8 cellular contexts compared by ENCODE assay signal in genomic region chr3:165854696-165855095, GRCh38. TPM values are rescaled to one million over a fixed set of nuclear protein-coding genes. Genes with fewer than 3 reads are reported as not detected.
DNase-seq lines count a peak whose midpoint lies in the region; ATAC-seq, FAIRE-seq and TF ChIP-seq lines count a peak whose summit lies in the region.

No MANE protein-coding gene starts in this region.

- no peaks in the 10 kb centered on the region for H3K4me1 Mint-ChIP-seq in activated T-helper 17 cell treated with anti-CD3 and anti-CD28 coated beads, Interleukin-2, amount 50 U/mL, for 72 hours

- no peaks in the 10 kb centered on the region for H3K27me3 Mint-ChIP-seq in activated T-helper 17 cell treated with anti-CD3 and anti-CD28 coated beads, Interleukin-2, amount 50 U/mL, for 72 hours

- no peak overlapping the region for H3K4me3 Mint-ChIP-seq in activated T-helper 17 cell treated with anti-CD3 and anti-CD28 coated beads, Interleukin-2, amount 50 U/mL, for 72 hours

- peak; percentile 69 for ATAC-seq in HG03565 (IDR thresholded peaks at IDR 0.05; ENCODE audit: unreplicated experiment)
- peak; percentile 54; the same call in 2 of the 3 replicates for ATAC-seq in SK-N-SH treated with all-trans-retinoic acid at 6 μM for 48 hours
- ATAC-seq in HG02763 (IDR thresholded peaks at IDR 0.05; ENCODE audit: unreplicated experiment) = no peak
- ATAC-seq in HG02870 (IDR thresholded peaks at IDR 0.05; ENCODE audit: unreplicated experiment) = no peak
- ATAC-seq in activated T-helper 17 cell treated with anti-CD3 and anti-CD28 coated beads, Interleukin-2, amount 50 U/mL, for 72 hours (replicated peaks) = no peak

- no peak overlapping the region for H3K27ac Mint-ChIP-seq in activated T-helper 17 cell treated with anti-CD3 and anti-CD28 coated beads, Interleukin-2, amount 50 U/mL, for 72 hours

- FAIRE-seq in GM12892 (lab: Jason Lieb, UNC) = peak; percentile 78

- no peaks in the 10 kb centered on the region for H3K36me3 Mint-ChIP-seq in activated T-helper 17 cell treated with anti-CD3 and anti-CD28 coated beads, Interleukin-2, amount 50 U/mL, for 72 hours (ENCODE audit: low read depth)

- H3K9me3 Mint-ChIP-seq in activated T-helper 17 cell treated with anti-CD3 and anti-CD28 coated beads, Interleukin-2, amount 50 U/mL, for 72 hours = no peaks in the 10 kb centered on the region

- DNase-seq in GM12892 (ENCODE audit: insufficient read length) (no peak), iris pigment epithelial cell (ENCODE audit: low read depth) (peak; percentile 3), DMS79 (lab: John Stamatoyannopoulos, UW) (no peak)

- TF ChIP-seq POLR2A in GM12892 (IDR thresholded peaks at IDR 0.05; ENCODE audit: low read depth, low read length) = no peak

TF ChIP-seq in SK-N-SH treated with all-trans-retinoic acid at 6 μM for 48 hours, 23 proteins besides CTCF, POLR2A, EP300 and RAD21:
- TF ChIP-seq ZNF70 (CRISPR knock-in tag; IDR thresholded peaks at IDR 0.05) = no peak
- no peak for TF ChIP-seq CSDC2 (CRISPR knock-in tag; IDR thresholded peaks at IDR 0.05)
- TF ChIP-seq, protein P1, sequence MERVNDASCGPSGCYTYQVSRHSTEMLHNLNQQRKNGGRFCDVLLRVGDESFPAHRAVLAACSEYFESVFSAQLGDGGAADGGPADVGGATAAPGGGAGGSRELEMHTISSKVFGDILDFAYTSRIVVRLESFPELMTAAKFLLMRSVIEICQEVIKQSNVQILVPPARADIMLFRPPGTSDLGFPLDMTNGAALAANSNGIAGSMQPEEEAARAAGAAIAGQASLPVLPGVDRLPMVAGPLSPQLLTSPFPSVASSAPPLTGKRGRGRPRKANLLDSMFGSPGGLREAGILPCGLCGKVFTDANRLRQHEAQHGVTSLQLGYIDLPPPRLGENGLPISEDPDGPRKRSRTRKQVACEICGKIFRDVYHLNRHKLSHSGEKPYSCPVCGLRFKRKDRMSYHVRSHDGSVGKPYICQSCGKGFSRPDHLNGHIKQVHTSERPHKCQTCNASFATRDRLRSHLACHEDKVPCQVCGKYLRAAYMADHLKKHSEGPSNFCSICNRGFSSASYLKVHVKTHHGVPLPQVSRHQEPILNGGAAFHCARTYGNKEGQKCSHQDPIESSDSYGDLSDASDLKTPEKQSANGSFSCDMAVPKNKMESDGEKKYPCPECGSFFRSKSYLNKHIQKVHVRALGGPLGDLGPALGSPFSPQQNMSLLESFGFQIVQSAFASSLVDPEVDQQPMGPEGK (CRISPR knock-in tag; IDR thresholded peaks at IDR 0.05; ENCODE audit: borderline replicate concordance) = no peak
- no peak for TF ChIP-seq PPARA (CRISPR knock-in tag; IDR thresholded peaks at IDR 0.05; ENCODE audit: borderline replicate concordance)
- TF ChIP-seq POU6F1 (CRISPR knock-in tag; IDR thresholded peaks at IDR 0.05; ENCODE audit: borderline replicate concordance, low read depth) = no peak
- no peak for TF ChIP-seq ESRRG (CRISPR knock-in tag; IDR thresholded peaks at IDR 0.05)
- no peak for TF ChIP-seq TCF4 (CRISPR knock-in tag; IDR thresholded peaks at IDR 0.05; ENCODE audit: borderline replicate concordance)
- TF ChIP-seq OSR1 (CRISPR knock-in tag; IDR thresholded peaks at IDR 0.05) = no peak
- TF ChIP-seq ZFP3 (CRISPR knock-in tag; IDR thresholded peaks at IDR 0.05) = no peak
- TF ChIP-seq ZC3H10 (CRISPR knock-in tag; IDR thresholded peaks at IDR 0.05) = no peak
- TF ChIP-seq ZFP30 (CRISPR knock-in tag; IDR thresholded peaks at IDR 0.05) = no peak
- no peak for TF ChIP-seq ZNF8 (CRISPR knock-in tag; IDR thresholded peaks at IDR 0.05)
- TF ChIP-seq, protein P2, sequence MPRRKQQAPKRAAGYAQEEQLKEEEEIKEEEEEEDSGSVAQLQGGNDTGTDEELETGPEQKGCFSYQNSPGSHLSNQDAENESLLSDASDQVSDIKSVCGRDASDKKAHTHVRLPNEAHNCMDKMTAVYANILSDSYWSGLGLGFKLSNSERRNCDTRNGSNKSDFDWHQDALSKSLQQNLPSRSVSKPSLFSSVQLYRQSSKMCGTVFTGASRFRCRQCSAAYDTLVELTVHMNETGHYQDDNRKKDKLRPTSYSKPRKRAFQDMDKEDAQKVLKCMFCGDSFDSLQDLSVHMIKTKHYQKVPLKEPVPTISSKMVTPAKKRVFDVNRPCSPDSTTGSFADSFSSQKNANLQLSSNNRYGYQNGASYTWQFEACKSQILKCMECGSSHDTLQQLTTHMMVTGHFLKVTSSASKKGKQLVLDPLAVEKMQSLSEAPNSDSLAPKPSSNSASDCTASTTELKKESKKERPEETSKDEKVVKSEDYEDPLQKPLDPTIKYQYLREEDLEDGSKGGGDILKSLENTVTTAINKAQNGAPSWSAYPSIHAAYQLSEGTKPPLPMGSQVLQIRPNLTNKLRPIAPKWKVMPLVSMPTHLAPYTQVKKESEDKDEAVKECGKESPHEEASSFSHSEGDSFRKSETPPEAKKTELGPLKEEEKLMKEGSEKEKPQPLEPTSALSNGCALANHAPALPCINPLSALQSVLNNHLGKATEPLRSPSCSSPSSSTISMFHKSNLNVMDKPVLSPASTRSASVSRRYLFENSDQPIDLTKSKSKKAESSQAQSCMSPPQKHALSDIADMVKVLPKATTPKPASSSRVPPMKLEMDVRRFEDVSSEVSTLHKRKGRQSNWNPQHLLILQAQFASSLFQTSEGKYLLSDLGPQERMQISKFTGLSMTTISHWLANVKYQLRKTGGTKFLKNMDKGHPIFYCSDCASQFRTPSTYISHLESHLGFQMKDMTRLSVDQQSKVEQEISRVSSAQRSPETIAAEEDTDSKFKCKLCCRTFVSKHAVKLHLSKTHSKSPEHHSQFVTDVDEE (CRISPR knock-in tag; IDR thresholded peaks at IDR 0.05) = no peak
- no peak for TF ChIP-seq ARNTL (CRISPR knock-in tag; IDR thresholded peaks at IDR 0.05; ENCODE audit: borderline replicate concordance, low read depth)
- no peak for TF ChIP-seq BACH2 (CRISPR knock-in tag; IDR thresholded peaks at IDR 0.05; ENCODE audit: borderline replicate concordance)

RNA-seq across cellular contexts. Expression of gene BCHE, which starts 17.5 kb away (rescaled TPM):
- polyA plus RNA-seq in GM12892 (2012; ENCODE audit: missing spikeins) = 0.19 TPM
- total RNA-seq in activated T-helper 17 cell treated with anti-CD3 and anti-CD28 coated beads, Interleukin-2, amount 50 U/mL, for 72 hours = not detected

Comparison
In these comparisons a context has a peak if more than half of its experiments do, and no peak if none do; other contexts are left out.
1. ATAC-seq: peak in HG03565 (single experiment) and SK-N-SH treated with all-trans-retinoic acid at 6 μM for 48 hours (single experiment); none in HG02763 (single experiment), HG02870 (single experiment) and activated T-helper 17 cell treated with anti-CD3 and anti-CD28 coated beads, Interleukin-2, amount 50 U/mL, for 72 hours (single experiment).